11 cellular contexts compared by ENCODE assay signal in genomic region chr18:52409732-52410131, GRCh38.
DNase-seq lines count a peak whose midpoint lies in the region; ATAC-seq, FAIRE-seq and TF ChIP-seq lines count a peak whose summit lies in the region.
"Had no signal": no experiment of that assay in that cellular context is flagged by ENCODE, and none has a peak within 500 bp of the region (broad histone marks: within the 10 kb centered on the region; RNA-seq: fewer than 3 reads in every experiment).

No MANE protein-coding gene starts in this region.

- TF ChIP-seq CTCF in GM10248 (IDR thresholded peaks at IDR 0.05; ENCODE audit: control extremely low read depth, extremely low read depth, low read depth, missing control alignments) = peak; percentile 36
- TF ChIP-seq CTCF in GM12878 (IDR thresholded peaks at IDR 0.05 in 2 of 3, conservative IDR thresholded peaks at IDR 0.05 in 1 of 3; ENCODE audit: control insufficient read depth in 2 of 3, extremely low read depth in 1 of 3, insufficient read depth in 1 of 3, low read depth in 3 of 3, low read length in 3 of 3) = peak; percentile 16 to 35 (median 17); a peak in 2 of 6 replicates
- TF ChIP-seq CTCF in BE2C (IDR thresholded peaks at IDR 0.05; ENCODE audit: low read depth, low read length) = no peak

- no peaks in the 10 kb centered on the region for H3K36me3 ChIP-seq in GM12878 (ENCODE audit: control insufficient read depth in 2 of 2, insufficient read depth in 2 of 2, low read length in 1 of 2)
- no peaks in the 10 kb centered on the region for H3K36me3 ChIP-seq in BE2C
- H3K36me3 ChIP-seq: SJSA1 had no signal

- in situ Hi-C loops in GM12878 (cut with MboI) = no loop called here

- CTCF ChIA-PET in GM10248 (lab: Yijun Ruan, JAX) = interaction anchor here (1.2 to 2.1 kb wide), 8 partner anchors 8 to 789 kb away, joined by 3 to 10 read pairs (median 4); partner anchors contain the start of gene DCC
- CTCF ChIA-PET in GM12878 (lab: Yijun Ruan, JAX) = interaction anchor here (1.5 to 1.7 kb wide), 2 partner anchors 23 to 741 kb away, joined by 3 to 6 read pairs; no protein-coding TSS in a partner anchor

- peak; percentile 100 for ATAC-seq in GM19463 (IDR thresholded peaks at IDR 0.05; ENCODE audit: unreplicated experiment)
- peak; percentile 90 for ATAC-seq in HG03064 (IDR thresholded peaks at IDR 0.05; ENCODE audit: low read depth, unreplicated experiment)
- ATAC-seq in GM12878 = peak; percentile 99

- H3K9me3 Mint-ChIP-seq in T-helper 2 cell treated with Interferon-gamma antibody and Interleukin-4, amounts not matched to agents 5 μg/mL and 100 μg/mL, for 36 hours = peaks cover 6% of the 10 kb centered on the region

- no peaks in the 10 kb centered on the region for H3K27me3 Mint-ChIP-seq in T-helper 2 cell treated with Interferon-gamma antibody and Interleukin-4, amounts not matched to agents 5 μg/mL and 100 μg/mL, for 36 hours (ENCODE audit: low read depth)

- no peak overlapping the region for H3K27ac Mint-ChIP-seq in T-helper 2 cell treated with Interferon-gamma antibody and Interleukin-4, amounts not matched to agents 5 μg/mL and 100 μg/mL, for 36 hours

- H3K36me3 Mint-ChIP-seq in T-helper 2 cell treated with Interferon-gamma antibody and Interleukin-4, amounts not matched to agents 5 μg/mL and 100 μg/mL, for 36 hours (ENCODE audit: low read depth) = no peaks in the 10 kb centered on the region

- no peak overlapping the region for H3K27ac ChIP-seq in GM12878 (ENCODE audit: control insufficient read depth, insufficient read depth)
- H3K27ac ChIP-seq: C4-2B, SJSA1 had no signal

- H3K9me3 ChIP-seq in GM12878 (replicated peaks; ENCODE audit: control insufficient read depth, insufficient read depth, low read length) (no peaks in the 10 kb centered on the region), BE2C (no peaks in the 10 kb centered on the region)

- H3K4me1 Mint-ChIP-seq in T-helper 2 cell treated with Interferon-gamma antibody and Interleukin-4, amounts not matched to agents 5 μg/mL and 100 μg/mL, for 36 hours (ENCODE audit: low read depth) = no peaks in the 10 kb centered on the region

- intact Hi-C loops in GM12878 (cut with micrococcal nuclease; ENCODE audit: unreplicated experiment) = no loop called here

- no peak overlapping the region for H3K9ac ChIP-seq in GM12878 (ENCODE audit: control insufficient read depth, insufficient read depth, low read length)

- H3K4me3 Mint-ChIP-seq in T-helper 2 cell treated with Interferon-gamma antibody and Interleukin-4, amounts not matched to agents 5 μg/mL and 100 μg/mL, for 36 hours = no peak overlapping the region

- SMC1A ChIA-PET in GM12878 (lab: Charles Lee; ENCODE audit: uncharacterized antibody, unreplicated experiment) = interaction anchor here (1.3 to 1.6 kb wide), 2 partner anchors 741 to 742 kb away, joined by 3 read pairs; no protein-coding TSS in a partner anchor

- TF ChIP-seq RAD21 in GM12878 (IDR thresholded peaks at IDR 0.05; ENCODE audit: insufficient read depth, low read depth, low read length) = peak; percentile 22; the same call in 1 of the 2 replicates

- H3K27me3 ChIP-seq in GM12878 (replicated peaks in 1 of 2; ENCODE audit: control insufficient read depth in 2 of 2, insufficient read depth in 2 of 2, low read length in 1 of 2) = no peaks in the 10 kb centered on the region
- H3K27me3 ChIP-seq in BE2C = no peaks in the 10 kb centered on the region
- H3K27me3 ChIP-seq: SJSA1 had no signal

- no peak for TF ChIP-seq POLR2A in GM12878 (IDR thresholded peaks at IDR 0.05; ENCODE audit: low read depth, low read length)

- DNase-seq in GM10248 (ENCODE audit: extremely low spot score) = peak; percentile 14
- DNase-seq in GM12878 (ENCODE audit: low read depth, low spot score) = peak; percentile 40
- DNase-seq in BE2C = no peak
- no peak for DNase-seq in T-helper 2 cell treated with Interferon-gamma antibody and Interleukin-4, amounts not matched to agents 5 μg/mL and 100 μg/mL, for 36 hours (ENCODE audit: low spot score)
- no peak for DNase-seq in NCI-H226
- no peak for DNase-seq in stimulated activated CD4-positive, alpha-beta T cell treated with anti-CD3 and anti-CD28 coated beads, Interleukin-4, amount 100 ng/mL, for 1 hour
- DNase-seq: stimulated activated CD4-positive, alpha-beta T cell treated with anti-CD3 and anti-CD28 coated beads, Interleukin-2, amount 100 ng/mL, for 48 hours had no signal

- H3K4me3 ChIP-seq in GM12878 (no peak overlapping the region), BE2C (ENCODE audit: low read depth, low read length) (no peak overlapping the region)
- H3K4me3 ChIP-seq: SJSA1 had no signal

- no peak for FAIRE-seq in GM12878 (lab: Jason Lieb, UNC)

- no peaks in the 10 kb centered on the region for H3K79me2 ChIP-seq in GM12878 (ENCODE audit: control insufficient read depth, insufficient read depth, low read length)

- no peak for TF ChIP-seq EP300 in GM12878 (IDR thresholded peaks at IDR 0.05; ENCODE audit: borderline replicate concordance in 1 of 2, control insufficient read depth in 1 of 2, low read depth in 2 of 2, low read length in 2 of 2)

- POLR2A ChIA-PET in GM10248 (lab: Yijun Ruan, JAX) = no interaction called here
- POLR2A ChIA-PET in GM12878 (lab: Charles Lee) = no interaction called here

- no peak overlapping the region for H3K4me2 ChIP-seq in GM12878 (ENCODE audit: control insufficient read depth, insufficient read depth)

- H3K4me1 ChIP-seq in GM12878 (ENCODE audit: control insufficient read depth, insufficient read depth, low read length) = no peaks in the 10 kb centered on the region
- no peaks in the 10 kb centered on the region for H3K4me1 ChIP-seq in BE2C
- H3K4me1 ChIP-seq: SJSA1 had no signal

- no TSS peak for BruUV-seq in GM12878 (replicated peaks; lab: Mats Ljungman, UMichigan)

- RAD21 ChIA-PET in GM12878 (lab: Charles Lee; ENCODE audit: unreplicated experiment) = no interaction called here

- no peaks in the 10 kb centered on the region for H4K20me1 ChIP-seq in GM12878 (ENCODE audit: control insufficient read depth, insufficient read depth)

- WGBS in GM12878 (ENCODE audit: insufficient coverage, insufficient replicate concordance, low lambda C conversion rate, missing lambda C conversion rate) = 8% methylated on average over 1 of the region's 1 CpG

- no peak overlapping the region; the same call in none of the 2 replicates for H2AFZ ChIP-seq in GM12878 (ENCODE audit: control insufficient read depth, low read depth, low read length)

TF ChIP-seq in GM12878, 131 proteins besides CTCF, POLR2A, EP300 and RAD21:
- TF ChIP-seq HDAC6 (IDR thresholded peaks at IDR 0.05; ENCODE audit: unreplicated experiment) = no peak
- peak; percentile 74 for TF ChIP-seq BACH1 (IDR thresholded peaks at IDR 0.05; ENCODE audit: borderline replicate concordance)

Comparison
In these comparisons a context has a peak if more than half of its experiments do, and no peak if none do; other contexts are left out.
1. DNase-seq: peak in GM10248 (single experiment) and GM12878 (single experiment); none in BE2C (single experiment), T-helper 2 cell treated with Interferon-gamma antibody and Interleukin-4, amounts not matched to agents 5 μg/mL and 100 μg/mL, for 36 hours (single experiment), NCI-H226 (single experiment) and stimulated activated CD4-positive, alpha-beta T cell treated with anti-CD3 and anti-CD28 coated beads, Interleukin-4, amount 100 ng/mL, for 1 hour (single experiment).
2. Peak in every context shown above with its lines, with median percentiles within 50 percentile points of each other: ATAC-seq.